Comparison of ENCODE assay signal across 21 cellular contexts in the genomic region with DNA sequence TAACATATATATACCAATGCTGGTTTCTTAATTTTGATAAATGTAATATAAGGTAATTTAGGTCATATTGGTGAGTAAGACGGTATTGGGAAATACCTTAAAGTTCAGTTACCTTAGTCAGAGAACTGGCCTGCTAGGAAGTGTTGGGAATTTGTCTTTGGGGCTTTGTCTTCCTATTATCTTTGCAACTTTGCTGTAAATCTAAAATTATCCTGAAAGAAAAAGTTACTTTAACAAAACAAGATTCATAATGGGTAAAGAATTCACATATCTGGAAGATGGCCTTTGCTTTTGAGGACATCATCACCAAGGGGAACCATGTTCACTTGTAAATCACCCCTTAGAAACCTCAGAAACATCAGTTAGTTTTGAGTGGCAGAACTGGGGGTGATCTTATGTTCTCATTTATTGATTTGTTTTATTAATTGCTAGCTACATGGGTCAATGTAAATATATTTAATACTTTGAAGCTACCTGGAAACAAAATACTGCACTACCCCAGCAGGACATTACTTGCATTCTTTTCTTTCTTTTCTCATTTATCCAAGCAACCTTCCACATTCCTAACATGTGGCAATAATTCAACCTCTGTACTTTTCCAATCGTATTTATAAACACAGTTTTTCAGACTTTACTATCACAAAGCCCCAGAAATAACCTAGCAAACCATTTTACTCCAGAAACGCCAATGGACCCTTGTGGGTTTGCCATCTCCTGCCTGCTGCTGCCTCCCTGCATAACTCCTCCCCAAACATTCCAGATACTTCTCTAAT. TPM values are rescaled to one million over a fixed set of nuclear protein-coding genes. Genes with fewer than 3 reads are reported as not detected.
DNase-seq lines count a peak whose midpoint lies in the region; ATAC-seq and TF ChIP-seq lines count a peak whose summit lies in the region.
"Had no signal": no experiment of that assay in that cellular context is flagged by ENCODE, and none has a peak within 500 bp of the region (broad histone marks: within the 10 kb centered on the region; RNA-seq: fewer than 3 reads in every experiment).

No MANE protein-coding gene starts in this region.

- no peaks in the 10 kb centered on the region for H3K9me2 ChIP-seq in PC-9 (ENCODE audit: insufficient read depth)

- H4K20me1 ChIP-seq in PC-9 (ENCODE audit: insufficient read depth) (no peaks in the 10 kb centered on the region), neural progenitor cell (ENCODE audit: low read depth) (peaks cover 13% of the 10 kb centered on the region)

- no peak overlapping the region for H3K4me2 ChIP-seq in PC-9
- H3K4me2 ChIP-seq in neural progenitor cell, result peak overlapping the region; percentile 16

- no peak overlapping the region for H3K9ac ChIP-seq in neural progenitor cell

- peaks cover 36% of the 10 kb centered on the region for H3K9me3 Mint-ChIP-seq in neural progenitor cell

- peaks cover 29% of the 10 kb centered on the region for H3K4me1 ChIP-seq in PC-9 (replicated peaks; ENCODE audit: insufficient read depth)
- no peaks in the 10 kb centered on the region for H3K4me1 ChIP-seq in neural progenitor cell
- H3K4me1 ChIP-seq in right atrium auricular region, result no peaks in the 10 kb centered on the region

- H3K27me3 ChIP-seq in PC-9 (ENCODE audit: insufficient read depth, low read depth), result no peaks in the 10 kb centered on the region
- no peaks in the 10 kb centered on the region for H3K27me3 ChIP-seq in neural progenitor cell
- H3K27me3 ChIP-seq in right atrium auricular region, result no peaks in the 10 kb centered on the region

- H3K4me3 ChIP-seq in PC-9, result no peak overlapping the region
- no peak overlapping the region for H3K4me3 ChIP-seq in epithelial cell of esophagus (ENCODE audit: low read length)
- no peak overlapping the region for H3K4me3 ChIP-seq in neural progenitor cell
- H3K4me3 ChIP-seq in right atrium auricular region, result no peak overlapping the region
- H3K4me3 ChIP-seq: SK-N-MC had no signal

- POLR2A ChIA-PET in PC-9 (lab: Charles Lee; ENCODE audit: unreplicated experiment), result no interaction called here

- peak overlapping the region; percentile 9; the same call in 1 of the 2 replicates for H3K27ac ChIP-seq in PC-9
- no peak overlapping the region for H3K27ac ChIP-seq in neural progenitor cell
- H3K27ac ChIP-seq in right atrium auricular region, result no peak overlapping the region
- H3K27ac ChIP-seq: SK-N-MC had no signal

- CTCF ChIA-PET in PC-9 (lab: Charles Lee), result no interaction called here

- H3K27me3 Mint-ChIP-seq in neural progenitor cell (ENCODE audit: insufficient read depth, low read depth), result peaks cover 2% of the 10 kb centered on the region
- H3K27me3 Mint-ChIP-seq: activated T-cell treated with anti-CD3 and anti-CD28 coated beads, Interleukin-2, amount 50 U/mL, for 24 hours had no signal

- H3K4me3 Mint-ChIP-seq in neural progenitor cell, result no peak overlapping the region
- H3K4me3 Mint-ChIP-seq: activated naive CD8-positive, alpha-beta T cell treated with anti-CD3 and anti-CD28 coated beads, Interleukin-2, amount 10 ng/mL, durations not matched to agents 7 days and 5 days; activated T-cell treated with anti-CD3 and anti-CD28 coated beads, Interleukin-2, amount 50 U/mL, for 24 hours; immature natural killer cell; neural crest cell had no signal

- H2AFZ ChIP-seq in PC-9 (no peak overlapping the region), neural progenitor cell (replicated peaks) (no peak overlapping the region)

- no peak for TF ChIP-seq CTCF in PC-9 (conservative IDR thresholded peaks at IDR 0.05)
- no peak for TF ChIP-seq CTCF in epithelial cell of esophagus (IDR thresholded peaks at IDR 0.05; ENCODE audit: insufficient read depth, low read depth, low read length, missing control alignments)
- TF ChIP-seq CTCF in neural progenitor cell (IDR thresholded peaks at IDR 0.05), result no peak
- TF ChIP-seq CTCF in right atrium auricular region (IDR thresholded peaks at IDR 0.05), result no peak

- H3F3A ChIP-seq in PC-9 (ENCODE audit: insufficient read depth, low read depth), result peaks cover 13% of the 10 kb centered on the region; the same call in 1 of the 2 replicates
- H3F3A ChIP-seq in neural progenitor cell (ENCODE audit: low read depth), result peaks cover 15% of the 10 kb centered on the region

- no TSS peak for BruUV-seq in PC-9 (replicated peaks; lab: Mats Ljungman, UMichigan)

- H3K79me2 ChIP-seq in PC-9 (ENCODE audit: low read depth) (no peaks in the 10 kb centered on the region), neural progenitor cell (ENCODE audit: low read depth) (peaks cover 69% of the 10 kb centered on the region)

- H3K36me3 ChIP-seq in PC-9 (ENCODE audit: low read depth) (no peaks in the 10 kb centered on the region), neural progenitor cell (peaks cover 26% of the 10 kb centered on the region), right atrium auricular region (no peaks in the 10 kb centered on the region)

- intact Hi-C loops in PC-9 (cut with micrococcal nuclease; ENCODE audit: unreplicated experiment), result no loop called here

- peaks cover 45% of the 10 kb centered on the region for H3K36me3 Mint-ChIP-seq in neural progenitor cell
- H3K36me3 Mint-ChIP-seq: activated naive CD8-positive, alpha-beta T cell treated with anti-CD3 and anti-CD28 coated beads, Interleukin-2, amount 10 ng/mL, durations not matched to agents 7 days and 5 days; immature natural killer cell had no signal

- H3K9me3 ChIP-seq in PC-9 (ENCODE audit: insufficient read depth, low read depth) (no peaks in the 10 kb centered on the region), neural progenitor cell (ENCODE audit: low read depth) (peaks cover 5% of the 10 kb centered on the region), right atrium auricular region (no peaks in the 10 kb centered on the region)

- peak; percentile 72 for DNase-seq in EH (ENCODE audit: low read depth)
- DNase-seq in PC-9, result peak in 1 of 2 experiments; percentile 40
- DNase-seq in epithelial cell of esophagus (ENCODE audit: low read depth), result peak; percentile 77
- DNase-seq in neural progenitor cell (ENCODE audit: low spot score), result no peak
- DNase-seq in stimulated activated CD4-positive, alpha-beta T cell treated with anti-CD3 and anti-CD28 coated beads, Interleukin-4, amount 100 ng/mL, for 4 hours, result no peak
- DNase-seq in right atrium auricular region (ENCODE audit: low spot score), result no peak
- no peak for DNase-seq in NCI-H1436 treated with DMSO at 0.1 percent for 48 hours (lab: John Stamatoyannopoulos, UW)
- DNase-seq: activated CD4-positive, alpha-beta T cell treated with anti-CD3 and anti-CD28 coated beads, Interleukin-2, amount 50 U/mL, for 1 hour; activated naive CD8-positive, alpha-beta T cell treated with anti-CD3 and anti-CD28 coated beads, Interleukin-2, amount 10 ng/mL, durations not matched to agents 7 days and 5 days; activated T-cell treated with anti-CD3 and anti-CD28 coated beads, Interleukin-2, amount 50 U/mL, for 24 hours; AML-193; glutamatergic neuron; immature natural killer cell; mesendoderm; NCI-H1930; NCI-H524; right cardiac atrium; stimulated activated CD4-positive, alpha-beta T cell treated with anti-CD3 and anti-CD28 coated beads, Interleukin-1b, Interleukin-23, amount 100 ng/mL, for 48 hours had no signal

- peaks cover 14% of the 10 kb centered on the region for H3K4me1 Mint-ChIP-seq in neural progenitor cell
- H3K4me1 Mint-ChIP-seq: activated naive CD8-positive, alpha-beta T cell treated with anti-CD3 and anti-CD28 coated beads, Interleukin-2, amount 10 ng/mL, durations not matched to agents 7 days and 5 days; immature natural killer cell had no signal

- H3K27ac Mint-ChIP-seq in neural progenitor cell, result no peak overlapping the region
- H3K27ac Mint-ChIP-seq: activated naive CD8-positive, alpha-beta T cell treated with anti-CD3 and anti-CD28 coated beads, Interleukin-2, amount 10 ng/mL, durations not matched to agents 7 days and 5 days; activated T-cell treated with anti-CD3 and anti-CD28 coated beads, Interleukin-2, amount 50 U/mL, for 24 hours; immature natural killer cell had no signal

- ATAC-seq in GM19467 (IDR thresholded peaks at IDR 0.05; ENCODE audit: unreplicated experiment), result no peak
- ATAC-seq: right cardiac atrium had no signal

RNA-seq across cellular contexts. Expression of a gene that starts 41.4 kb away (rescaled TPM):
- total RNA-seq in PC-9 (2021) (20.5 and 23.4 TPM in 2 replicates), neural progenitor cell (ENCODE audit: low replicate concordance) (38.1 and 48.1 TPM in 2 replicates), right atrium auricular region (1 to 10 TPM; 2.5 to 5.4 TPM)

Comparison
In these comparisons a context has a peak if more than half of its experiments do, and no peak if none do; other contexts are left out.
1. DNase-seq: peak in EH (single experiment) and epithelial cell of esophagus (single experiment); none in neural progenitor cell (single experiment), stimulated activated CD4-positive, alpha-beta T cell treated with anti-CD3 and anti-CD28 coated beads, Interleukin-4, amount 100 ng/mL, for 4 hours (0 of 2), right atrium auricular region (single experiment) and NCI-H1436 treated with DMSO at 0.1 percent for 48 hours (single experiment).